ENCODE assay signal across 8 cellular contexts in genomic region chr20:53652090-53652858, GRCh38. TPM values are rescaled to one million over a fixed set of nuclear protein-coding genes. Genes with fewer than 3 reads are reported as not detected.
DNase-seq lines count a peak whose midpoint lies in the region; ATAC-seq, FAIRE-seq and TF ChIP-seq lines count a peak whose summit lies in the region.

No MANE protein-coding gene starts in this region.

- H3K9me3 Mint-ChIP-seq in T-cell, result no peaks in the 10 kb centered on the region

- H3K27ac ChIP-seq in DOHH2 (ENCODE audit: low read depth, low read length) (peak overlapping the region; percentile 90), HepG2 (ENCODE audit: extremely low read length, insufficient read depth, low read length) (peak overlapping the region; percentile 93), vagina (peak overlapping the region; percentile 50)

- H3K4me2 ChIP-seq in DOHH2 (ENCODE audit: low read length) (peak overlapping the region; percentile 65), HepG2 (ENCODE audit: low read depth, low read length) (peak overlapping the region; percentile 79)

- intact Hi-C loops in HepG2 (cut with micrococcal nuclease; ENCODE audit: unreplicated experiment) (loop anchor here (1.0 to 2.0 kb wide), 2 partner anchors 10 to 87 kb away; no protein-coding TSS in a partner anchor), vagina (cut with DNase I) (no loop called here)

- H3K79me2 ChIP-seq in DOHH2 (ENCODE audit: control insufficient read depth, low read length), result no peaks in the 10 kb centered on the region; the same call in 1 of the 2 replicates
- H3K79me2 ChIP-seq in HepG2 (ENCODE audit: insufficient read depth, low read length), result no peaks in the 10 kb centered on the region

- 0 out of 2 replicates have a peak, but pooled peaks have one; percentile 25 for TF ChIP-seq RAD21 in HepG2 (CRISPR knock-in tag; IDR thresholded peaks at IDR 0.05)

- CTCF ChIA-PET in T-cell (lab: Charles Lee), result interaction anchor here (0.6 to 1.4 kb wide), 4 partner anchors 9 to 1474 kb away, joined by 4 read pairs; no protein-coding TSS in a partner anchor
- CTCF ChIA-PET in HepG2 (lab: Yijun Ruan, JAX; ENCODE audit: low intra/inter-chr PET ratio, low total read pairs), result no interaction called here

- peaks cover 57% of the 10 kb centered on the region for H3K4me1 ChIP-seq in DOHH2 (ENCODE audit: control insufficient read depth, low read length)
- peaks cover 71% of the 10 kb centered on the region for H3K4me1 ChIP-seq in HepG2 (ENCODE audit: insufficient read depth, low read length)
- H3K4me1 ChIP-seq in vagina, result peaks cover 32% of the 10 kb centered on the region

- H3K9me3 ChIP-seq in DOHH2 (ENCODE audit: control insufficient read depth, insufficient read depth, low read length) (no peaks in the 10 kb centered on the region), HepG2 (ENCODE audit: low read length) (no peaks in the 10 kb centered on the region), vagina (no peaks in the 10 kb centered on the region)

- ATAC-seq in GM19397 (IDR thresholded peaks at IDR 0.05; ENCODE audit: unreplicated experiment) (peak; percentile 50), HG03342 (IDR thresholded peaks at IDR 0.05; ENCODE audit: unreplicated experiment) (peak; percentile 61), T-cell (replicated peaks in 1 of 4) (peak; percentile 57 to 90 (median 69)), HepG2 (peak; percentile 95)

- peak overlapping the region; percentile 38 for H2AFZ ChIP-seq in HepG2 (ENCODE audit: low read length)

- no peaks in the 10 kb centered on the region for H3K36me3 Mint-ChIP-seq in T-cell

- H3K9me2 ChIP-seq in DOHH2 (replicated peaks; ENCODE audit: control insufficient read depth, low read length), result no peaks in the 10 kb centered on the region

- peak overlapping the region; percentile 98 to 99 for H3K27ac Mint-ChIP-seq in T-cell

- H4K20me1 ChIP-seq in DOHH2 (ENCODE audit: control insufficient read depth, insufficient read depth, low read depth, low read length), result no peaks in the 10 kb centered on the region
- H4K20me1 ChIP-seq in HepG2 (ENCODE audit: insufficient read depth, low read length), result no peaks in the 10 kb centered on the region

- peaks cover 41 to 46% (median 42%) of the 10 kb centered on the region in 3 donors for H3K4me1 Mint-ChIP-seq in T-cell

- DNase-seq in T-cell (peak in 5 of 34 experiments; percentile 9 to 22 (median 13)), HepG2 (ENCODE audit: low spot score) (peak; percentile 97), vagina (ENCODE audit: extremely low spot score in 2 of 2) (no peak), NCI-H748 (lab: John Stamatoyannopoulos, UW; ENCODE audit: unreplicated experiment) (no peak), activated gamma-delta T cell treated with Interleukin-2 at 50 U/mL for 16 hours (no peak)

- in situ Hi-C loops in HepG2 (cut with HindIII; ENCODE audit: extremely low pct_ligation_motif_present, low pct_unique_long_range_greater_than_20kb), result no loop called here

- peak overlapping the region; percentile 63 to 77 (median 73) for H3K4me3 Mint-ChIP-seq in T-cell

- TF ChIP-seq CTCF in DOHH2 (IDR thresholded peaks at IDR 0.05; ENCODE audit: low read depth, low read length, poor library complexity, severe bottlenecking), result no peak
- no peak for TF ChIP-seq CTCF in HepG2 (CRISPR knock-in tag; IDR thresholded peaks at IDR 0.05)
- no peak for TF ChIP-seq CTCF in vagina (IDR thresholded peaks at IDR 0.05)

- 1% methylated on average over 7 of the region's 7 CpGs for WGBS in HepG2 (ENCODE audit: low lambda C conversion rate)

- peaks cover 41% of the 10 kb centered on the region for H3F3A ChIP-seq in DOHH2 (ENCODE audit: control insufficient read depth, insufficient read depth)

- H3K36me3 ChIP-seq in DOHH2 (ENCODE audit: control insufficient read depth, low read length) (no peaks in the 10 kb centered on the region), HepG2 (replicated peaks in 1 of 2; ENCODE audit: control insufficient read depth in 1 of 2, insufficient read depth in 2 of 2, low read length in 2 of 2) (no peaks in the 10 kb centered on the region), vagina (no peaks in the 10 kb centered on the region)

- no peaks in the 10 kb centered on the region for H3K27me3 Mint-ChIP-seq in T-cell

- TF ChIP-seq POLR2A in HepG2 (IDR thresholded peaks at IDR 0.05; ENCODE audit: insufficient read depth in 1 of 2, low read depth in 2 of 2, low read length in 2 of 2), result peak in 1 of 2 experiments; percentile 40; a peak in 2 of 4 replicates
- TF ChIP-seq POLR2A in vagina (IDR thresholded peaks at IDR 0.05), result no peak

- POLR2A ChIA-PET in T-cell (lab: Charles Lee) (interaction anchor here in 1 of 2 donors (0.6 to 1.6 kb wide), 2 partner anchors 10 to 173 kb away, joined by 4 to 10 read pairs; no protein-coding TSS in a partner anchor), HepG2 (lab: Yijun Ruan, JAX) (interaction anchor here (0.9 to 3.2 kb wide), 10 partner anchors 10 to 86 kb away, joined by 3 to 17 read pairs (median 5); partner anchors contain the start of gene ZNF217)

- peak; percentile 66 for FAIRE-seq in HepG2 (lab: Jason Lieb, UNC)

- H3K4me3 ChIP-seq in DOHH2 (ENCODE audit: low read length) (peak overlapping the region; percentile 57), HepG2 (replicated peaks in 1 of 3; ENCODE audit: insufficient read depth in 1 of 3, low read depth in 2 of 3, low read length in 3 of 3) (peak overlapping the region; percentile 8 to 54 (median 39); a peak in 5 of 6 replicates), vagina (no peak overlapping the region)

- H3K9ac ChIP-seq in HepG2 (ENCODE audit: insufficient read depth, low read depth, low read length), result peak overlapping the region; percentile 74

- BruUV-seq in HepG2 (replicated peaks; lab: Mats Ljungman, UMichigan), result no TSS peak

- H3K27me3 ChIP-seq in DOHH2 (ENCODE audit: control insufficient read depth, low read length) (no peaks in the 10 kb centered on the region), HepG2 (ENCODE audit: control insufficient read depth in 1 of 2, insufficient read depth in 2 of 2, low read length in 2 of 2) (no peaks in the 10 kb centered on the region), vagina (no peaks in the 10 kb centered on the region)

- TF ChIP-seq EP300 in HepG2 (IDR thresholded peaks at IDR 0.05; ENCODE audit: low read depth in 2 of 2, low read length in 2 of 2), result peak; percentile 80 to 96; a peak in 3 of 4 replicates
- peak; percentile 81 for TF ChIP-seq EP300 in HepG2 (CRISPR knock-in tag; IDR thresholded peaks at IDR 0.05; ENCODE audit: borderline replicate concordance)

TF ChIP-seq in HepG2, 621 proteins besides CTCF, POLR2A, EP300 and RAD21 (continues in another document):
- TF ChIP-seq THYN1 (CRISPR knock-in tag; IDR thresholded peaks at IDR 0.05; ENCODE audit: borderline replicate concordance, low read depth) (peak; percentile 79; the same call in 1 of the 2 replicates), HNF4G (IDR thresholded peaks at IDR 0.05; ENCODE audit: borderline replicate concordance, low read depth, low read length) (peak; percentile 94), HNF4G (CRISPR knock-in tag; IDR thresholded peaks at IDR 0.05; ENCODE audit: borderline replicate concordance, low read depth) (peak; percentile 90), ZNF160 (CRISPR knock-in tag; IDR thresholded peaks at IDR 0.05) (no peak; the same call in 1 of the 2 replicates), ZSCAN20 (CRISPR knock-in tag; IDR thresholded peaks at IDR 0.05; ENCODE audit: borderline replicate concordance) (0 out of 2 replicates have a peak, but pooled peaks have one; percentile 59), ZBTB37 (CRISPR knock-in tag; IDR thresholded peaks at IDR 0.05) (0 out of 2 replicates have a peak, but pooled peaks have one; percentile 40), SNAPC5 (CRISPR knock-in tag; IDR thresholded peaks at IDR 0.05; ENCODE audit: borderline replicate concordance) (0 out of 2 replicates have a peak, but pooled peaks have one; percentile 80), ZBTB7B (CRISPR knock-in tag; IDR thresholded peaks at IDR 0.05) (peak; percentile 94), MIXL1 (CRISPR knock-in tag; IDR thresholded peaks at IDR 0.05) (peak; percentile 98)

RNA-seq across cellular contexts. Expression of gene ZNF217, which starts 58.6 kb away (rescaled TPM):
- total RNA-seq in T-cell, result 10 to 100 TPM; 57.6 to 92.4 (median 87.5) TPM
- total RNA-seq in HepG2 (2016; rRNA removed; fragmentation: Illumina TruSeq; extraction: Trizol), result 29.8 and 65.0 TPM in 2 replicates
- 3.8 and 3.9 TPM in 2 replicates for total RNA-seq in HepG2 (2016; cell fraction: cytosol; rRNA removed; fragmentation: Illumina TruSeq; extraction: Trizol; ENCODE audit: low read depth)
- total RNA-seq in HepG2 (2016; cell fraction: insoluble cytoplasmic fraction; rRNA removed; fragmentation: Illumina TruSeq; extraction: Trizol), result 30.1 and 52.5 TPM in 2 replicates
- 17.5 and 18.9 TPM in 2 replicates for total RNA-seq in HepG2 (2016; cell fraction: membrane; rRNA removed; fragmentation: Illumina TruSeq; extraction: Trizol)
- 46.4 and 49.3 TPM in 2 replicates for total RNA-seq in HepG2 (2016; cell fraction: nucleus; rRNA removed; fragmentation: Illumina TruSeq; extraction: Trizol)
- 22.3 and 23.7 TPM in 2 replicates for polyA plus RNA-seq in HepG2 (2011; rRNA removed)
- polyA plus RNA-seq in HepG2 (2011; cell fraction: cytosol; rRNA removed), result 16.1 and 20.6 TPM in 2 replicates
- polyA plus RNA-seq in HepG2 (2011; cell fraction: nucleus; rRNA removed), result 28.1 and 34.2 TPM in 2 replicates
- 30.6 and 41.2 TPM in 2 replicates for polyA plus RNA-seq in HepG2 (2012)
- polyA plus RNA-seq in HepG2 (2016; cell fraction: cytosol; fragmentation: Illumina TruSeq; extraction: Trizol; ENCODE audit: low read depth), result 0.85 and 1.1 TPM in 2 replicates
- polyA plus RNA-seq in HepG2 (2016; cell fraction: insoluble cytoplasmic fraction; fragmentation: Illumina TruSeq; extraction: Trizol; ENCODE audit: low read depth), result 50.4 and 54.5 TPM in 2 replicates
- 5.7 and 6.3 TPM in 2 replicates for polyA plus RNA-seq in HepG2 (2016; cell fraction: membrane; fragmentation: Illumina TruSeq; extraction: Trizol; ENCODE audit: low read depth)
- 66.7 and 71.5 TPM in 2 replicates for polyA plus RNA-seq in HepG2 (2016; cell fraction: nucleus; fragmentation: Illumina TruSeq; extraction: Trizol; ENCODE audit: insufficient read depth, low read depth)
- 13.5 and 82.3 TPM in 2 replicates for polyA minus RNA-seq in HepG2 (2011; rRNA and poly(A)+ RNA removed; ENCODE audit: low replicate concordance)
- polyA minus RNA-seq in HepG2 (2011; cell fraction: cytosol; rRNA and poly(A)+ RNA removed), result 62.7 and 65.9 TPM in 2 replicates
- polyA minus RNA-seq in HepG2 (2011; cell fraction: nucleus; rRNA and poly(A)+ RNA removed), result 63.2 and 86.3 TPM in 2 replicates
- total RNA-seq in vagina, result 30.4 TPM

Comparison
In these comparisons a context has a peak if more than half of its experiments do, and no peak if none do; other contexts are left out.
1. H3K4me3 ChIP-seq: peak in DOHH2 (single experiment) and HepG2 (3 of 3); none in vagina (0 of 2).
2. Peak in every context shown above with its lines, with median percentiles within 50 percentile points of each other: H3K27ac ChIP-seq and ATAC-seq.